In genomic region chr10:69398466-69398865, GRCh38 we compare ENCODE assay signal across 2 cellular contexts.
TF ChIP-seq lines count a peak whose summit lies in the region.

No MANE protein-coding gene starts in this region.

TF ChIP-seq in IMR-90, 13 proteins besides CTCF, POLR2A, EP300 and RAD21 (continued from another document):
- TF ChIP-seq ELK1 (IDR thresholded peaks at IDR 0.05; ENCODE audit: borderline replicate concordance, low read depth, low read length) (no peak), NFE2L2 (IDR thresholded peaks at IDR 0.05; ENCODE audit: low read depth, low read length) (no peak), USF2 (IDR thresholded peaks at IDR 0.05; ENCODE audit: low read depth, low read length) (no peak), CHD1 (IDR thresholded peaks at IDR 0.05; ENCODE audit: low read depth, low read length) (no peak), MAZ (IDR thresholded peaks at IDR 0.05; ENCODE audit: borderline replicate concordance, low read depth, low read length) (no peak), RFX5 (IDR thresholded peaks at IDR 0.05; ENCODE audit: low read depth, low read length) (no peak), RCOR1 (IDR thresholded peaks at IDR 0.05; ENCODE audit: insufficient replicate concordance, low read length) (no peak), MAFK (IDR thresholded peaks at IDR 0.05; ENCODE audit: low read depth, low read length) (no peak), CEBPB (IDR thresholded peaks at IDR 0.05; ENCODE audit: low read depth, low read length) (no peak), BHLHE40 (IDR thresholded peaks at IDR 0.05; ENCODE audit: low read depth, low read length) (no peak), FOS (IDR thresholded peaks at IDR 0.05; ENCODE audit: low read depth, low read length) (no peak), SMC3 (IDR thresholded peaks at IDR 0.05; ENCODE audit: low read depth, low read length) (no peak)

TF ChIP-seq in SK-N-SH treated with all-trans-retinoic acid at 6 μM for 48 hours, 23 proteins besides CTCF, POLR2A, EP300 and RAD21:
- TF ChIP-seq TSHZ2 (CRISPR knock-in tag; IDR thresholded peaks at IDR 0.05) = no peak
- no peak for TF ChIP-seq PPARA (CRISPR knock-in tag; IDR thresholded peaks at IDR 0.05; ENCODE audit: borderline replicate concordance)
- TF ChIP-seq ZFP30 (CRISPR knock-in tag; IDR thresholded peaks at IDR 0.05) = no peak
- no peak for TF ChIP-seq TCF4 (CRISPR knock-in tag; IDR thresholded peaks at IDR 0.05; ENCODE audit: borderline replicate concordance)
- no peak for TF ChIP-seq CREB5 (CRISPR knock-in tag; IDR thresholded peaks at IDR 0.05; ENCODE audit: low read depth)
- TF ChIP-seq ZNF8 (CRISPR knock-in tag; IDR thresholded peaks at IDR 0.05) = no peak
- no peak for TF ChIP-seq OSR1 (CRISPR knock-in tag; IDR thresholded peaks at IDR 0.05)
- no peak for TF ChIP-seq ESRRG (CRISPR knock-in tag; IDR thresholded peaks at IDR 0.05)
- TF ChIP-seq ZNF70 (CRISPR knock-in tag; IDR thresholded peaks at IDR 0.05) = no peak
- TF ChIP-seq BACH2 (CRISPR knock-in tag; IDR thresholded peaks at IDR 0.05; ENCODE audit: borderline replicate concordance) = no peak
